ENCODE assay signal across 9 cellular contexts in genomic region chr22:22618923-22619322, GRCh38. TPM values are rescaled to one million over a fixed set of nuclear protein-coding genes. Genes with fewer than 3 reads are reported as not detected.
"Had no signal": no experiment of that assay in that cellular context is flagged by ENCODE, and none has a peak within 500 bp of the region (broad histone marks: within the 10 kb centered on the region; RNA-seq: fewer than 3 reads in every experiment).

No MANE protein-coding gene starts in this region.

- FAIRE-seq: H1, H54, HTR-8/SVneo had no signal

- H3K4me3 ChIP-seq: GM23338 had no signal

- ATAC-seq: GM23338 had no signal

- H3K27ac Mint-ChIP-seq: GM23338, H9 had no signal

- H3K4me3 Mint-ChIP-seq: GM23338, H9 had no signal

- DNase-seq: H9, HCEC 1CT, IMR-90, KBM-7 had no signal

- H3K4me2 ChIP-seq: GM23338 had no signal

- H2AFZ ChIP-seq: GM23338 had no signal

RNA-seq across cellular contexts. Expression of gene GGTLC2, which starts 25.5 kb away (rescaled TPM):
- total RNA-seq: GM23338, H1, H9, HT-29, IMR-90 had no signal
- polyA plus RNA-seq: GM23338, H1 had no signal

RNA-seq across cellular contexts. Expression of gene PRAME, which starts 59.9 kb away (rescaled TPM):
- total RNA-seq: GM23338, HT-29, IMR-90 had no signal
- polyA plus RNA-seq: GM23338, IMR-90 had no signal
